Comparison of ENCODE assay signal across 23 cellular contexts in genomic region chr1:45971922-45972321, GRCh38.
"Had no signal": no experiment of that assay in that cellular context is flagged by ENCODE, and none has a peak within 500 bp of the region (broad histone marks: within the 10 kb centered on the region; RNA-seq: fewer than 3 reads in every experiment).

No MANE protein-coding gene starts in this region.

- H3K27ac ChIP-seq: breast epithelium, ovary, right lobe of liver, thoracic aorta had no signal

- H3K4me1 ChIP-seq: breast epithelium had no signal

- H3K36me3 ChIP-seq: breast epithelium, ovary, right lobe of liver had no signal

- DNase-seq: activated CD4-positive, alpha-beta T cell treated with anti-CD3 and anti-CD28 coated beads for 1 hour; activated CD4-positive, alpha-beta T cell treated with anti-CD3 and anti-CD28 coated beads, Interleukin-2, amount 10 ng/mL, durations not matched to agents 7 days and 5 days; activated CD8-positive, alpha-beta T cell treated with anti-CD3 and anti-CD28 coated beads for 36 hours; activated T-cell treated with anti-CD3 and anti-CD28 coated beads, Interleukin-2, amount 50 U/mL, for 48 hours; central memory CD4-positive, alpha-beta T cell; effector CD4-positive, alpha-beta T cell; esophagus squamous epithelium; foreskin melanocyte; glutamatergic neuron; islet precursor cell; left ventricle myocardium inferior; mucosa of descending colon; naive B cell; nephron progenitor cell; ovary; right lobe of liver; stimulated activated CD4-positive, alpha-beta T cell treated with anti-CD3 and anti-CD28 coated beads, Interleukin-12 subunit alpha, Interleukin-12 subunit beta, amount 100 ng/mL, for 4 hours; stimulated activated CD4-positive, alpha-beta T cell treated with anti-CD3 and anti-CD28 coated beads, Interleukin-4, amount 100 ng/mL, for 1 hour; stimulated activated naive CD8-positive, alpha-beta T cell treated with anti-CD3 and anti-CD28 coated beads, Interleukin-15, Interleukin-2, amounts not matched to agents 100 U/mL and 50 U/mL, for 24 hours; T-helper 2 cell had no signal

- H3K9me3 ChIP-seq: breast epithelium, esophagus squamous epithelium, left ventricle myocardium inferior, mucosa of descending colon, ovary, right lobe of liver, thoracic aorta had no signal

- H3K4me3 ChIP-seq: breast epithelium, esophagus squamous epithelium, left ventricle myocardium inferior, lung, mucosa of descending colon, ovary, right lobe of liver, thoracic aorta had no signal

- H3K27me3 ChIP-seq: breast epithelium, esophagus squamous epithelium, ovary, right lobe of liver had no signal
